Comparison of ENCODE assay signal across 15 cellular contexts in genomic region chr9:82410891-82411290, GRCh38.
DNase-seq lines count a peak whose midpoint lies in the region; ATAC-seq, FAIRE-seq and TF ChIP-seq lines count a peak whose summit lies in the region.
"Had no signal": no experiment of that assay in that cellular context is flagged by ENCODE, and none has a peak within 500 bp of the region (broad histone marks: within the 10 kb centered on the region; RNA-seq: fewer than 3 reads in every experiment).

No MANE protein-coding gene starts in this region.

- H3K18ac ChIP-seq in neuronal stem cell (ENCODE audit: low read length): no peak overlapping the region

- H2BK15ac ChIP-seq in neuronal stem cell (ENCODE audit: low read length): no peak overlapping the region

- DNase-seq in H54 (ENCODE audit: insufficient read length, low spot score) (no peak), hepatocyte (ENCODE audit: low spot score) (no peak), neuronal stem cell (ENCODE audit: low spot score) (no peak), NCI-H524 treated with DMSO at 0.1 percent for 48 hours (lab: John Stamatoyannopoulos, UW) (no peak), NCI-H128 (lab: John Stamatoyannopoulos, UW; ENCODE audit: unreplicated experiment) (no peak)
- no peak for DNase-seq in effector memory CD8-positive, alpha-beta T cell
- DNase-seq: activated effector memory CD4-positive, alpha-beta T cell treated with Interleukin-2 at 50 U/mL for 16 hours; NCI-H1092; retina; T-helper 1 cell had no signal

- peaks cover 6 to 17% of the 10 kb centered on the region in 2 donors for H3K9me3 Mint-ChIP-seq in effector memory CD8-positive, alpha-beta T cell

- H3K9ac ChIP-seq in neuronal stem cell (ENCODE audit: low read depth, low read length, poor library complexity): no peak overlapping the region

- H4K20me1 ChIP-seq in hepatocyte (ENCODE audit: insufficient read depth, poor library complexity, severe bottlenecking): no peaks in the 10 kb centered on the region

- no peak overlapping the region for H3K4me2 ChIP-seq in hepatocyte
- no peak overlapping the region for H3K4me2 ChIP-seq in neuronal stem cell (ENCODE audit: insufficient read depth, low read length, poor library complexity, severe bottlenecking)

- no peak overlapping the region for H2BK12ac ChIP-seq in neuronal stem cell (ENCODE audit: low read length)

- H3K4me1 Mint-ChIP-seq in effector memory CD8-positive, alpha-beta T cell (ENCODE audit: low read depth in 2 of 2): no peaks in the 10 kb centered on the region

- peak; percentile 21 for ATAC-seq in GM18870 (IDR thresholded peaks at IDR 0.05; ENCODE audit: unreplicated experiment)
- ATAC-seq in HG03354 (IDR thresholded peaks at IDR 0.05; ENCODE audit: poor library complexity, severe bottlenecking, unreplicated experiment): peak; percentile 26
- no peak for ATAC-seq in effector memory CD8-positive, alpha-beta T cell (replicated peaks)
- ATAC-seq: WTC11 had no signal

- TF ChIP-seq CTCF in hepatocyte (IDR thresholded peaks at IDR 0.05; ENCODE audit: poor library complexity): no peak

- H3K9me3 ChIP-seq in hepatocyte (ENCODE audit: low read depth) (no peaks in the 10 kb centered on the region), neuronal stem cell (replicated peaks in 1 of 2; ENCODE audit: control insufficient read depth in 2 of 2, insufficient read depth in 1 of 2, low read depth in 1 of 2, low read length in 2 of 2) (no peaks in the 10 kb centered on the region)

- H3K36me3 ChIP-seq in hepatocyte (replicated peaks; ENCODE audit: insufficient read depth, low read depth) (no peaks in the 10 kb centered on the region), neuronal stem cell (replicated peaks in 1 of 2; ENCODE audit: control insufficient read depth in 2 of 2, insufficient read depth in 2 of 2, low read length in 2 of 2) (no peaks in the 10 kb centered on the region)

- no peak overlapping the region for H2BK5ac ChIP-seq in neuronal stem cell (ENCODE audit: low read length)

- H3K79me1 ChIP-seq in neuronal stem cell (ENCODE audit: low read depth, low read length): no peaks in the 10 kb centered on the region

- no peak overlapping the region for H4K8ac ChIP-seq in neuronal stem cell (ENCODE audit: low read depth, low read length)

- no peak overlapping the region for H4K91ac ChIP-seq in neuronal stem cell (ENCODE audit: low read depth, low read length, poor library complexity)

- H3K27me3 ChIP-seq in hepatocyte: no peaks in the 10 kb centered on the region
- H3K27me3 ChIP-seq in neuronal stem cell (ENCODE audit: control insufficient read depth in 3 of 3, insufficient read depth in 3 of 3, low read depth in 1 of 3, low read length in 3 of 3): no peaks in the 10 kb centered on the region

- H2AK5ac ChIP-seq in neuronal stem cell (ENCODE audit: low read depth, low read length): no peak overlapping the region

- no peak overlapping the region for H3K4ac ChIP-seq in neuronal stem cell (ENCODE audit: low read length)

- FAIRE-seq in H54 (lab: Jason Lieb, UNC): peak; percentile 36
- FAIRE-seq: endothelial cell of umbilical vein, GM18507 had no signal

- H3K79me2 ChIP-seq in hepatocyte: no peaks in the 10 kb centered on the region

- H3K9me2 ChIP-seq in hepatocyte (replicated peaks; ENCODE audit: insufficient read depth): no peaks in the 10 kb centered on the region

- no peak overlapping the region for H2BK120ac ChIP-seq in neuronal stem cell (ENCODE audit: low read depth, low read length)

- H3K14ac ChIP-seq in neuronal stem cell (ENCODE audit: low read length): no peak overlapping the region

- peak overlapping the region; percentile 45 for H3K27ac ChIP-seq in hepatocyte
- no peak overlapping the region for H3K27ac ChIP-seq in neuronal stem cell (replicated peaks; ENCODE audit: low read length)

- H3K4me3 ChIP-seq in hepatocyte (no peak overlapping the region), neuronal stem cell (ENCODE audit: low read length in 2 of 2) (no peak overlapping the region)

- H3K36me3 Mint-ChIP-seq in effector memory CD8-positive, alpha-beta T cell (ENCODE audit: insufficient read depth): no peaks in the 10 kb centered on the region
- H3K36me3 Mint-ChIP-seq: WTC11 had no signal

- H3K4me1 ChIP-seq in hepatocyte (ENCODE audit: insufficient read depth) (peaks cover 19% of the 10 kb centered on the region), neuronal stem cell (ENCODE audit: control insufficient read depth in 2 of 2, insufficient read depth in 1 of 2, low read depth in 1 of 2, low read length in 2 of 2) (no peaks in the 10 kb centered on the region)

- no peak overlapping the region for H3K27ac Mint-ChIP-seq in effector memory CD8-positive, alpha-beta T cell
- H3K27ac Mint-ChIP-seq: WTC11 had no signal

- no peaks in the 10 kb centered on the region for H3K27me3 Mint-ChIP-seq in effector memory CD8-positive, alpha-beta T cell

- H2AFZ ChIP-seq in hepatocyte (no peak overlapping the region), neuronal stem cell (ENCODE audit: low read length) (no peak overlapping the region)

- TF ChIP-seq POLR2A in H54 (IDR thresholded peaks at IDR 0.05; ENCODE audit: low read depth, low read length): no peak

- no peak overlapping the region for H3K4me3 Mint-ChIP-seq in effector memory CD8-positive, alpha-beta T cell
- H3K4me3 Mint-ChIP-seq: WTC11 had no signal

- no peak overlapping the region for H3K23ac ChIP-seq in neuronal stem cell (ENCODE audit: low read depth, low read length, poor library complexity)
